Comparison of ENCODE assay signal across 12 cellular contexts in the genomic region with DNA sequence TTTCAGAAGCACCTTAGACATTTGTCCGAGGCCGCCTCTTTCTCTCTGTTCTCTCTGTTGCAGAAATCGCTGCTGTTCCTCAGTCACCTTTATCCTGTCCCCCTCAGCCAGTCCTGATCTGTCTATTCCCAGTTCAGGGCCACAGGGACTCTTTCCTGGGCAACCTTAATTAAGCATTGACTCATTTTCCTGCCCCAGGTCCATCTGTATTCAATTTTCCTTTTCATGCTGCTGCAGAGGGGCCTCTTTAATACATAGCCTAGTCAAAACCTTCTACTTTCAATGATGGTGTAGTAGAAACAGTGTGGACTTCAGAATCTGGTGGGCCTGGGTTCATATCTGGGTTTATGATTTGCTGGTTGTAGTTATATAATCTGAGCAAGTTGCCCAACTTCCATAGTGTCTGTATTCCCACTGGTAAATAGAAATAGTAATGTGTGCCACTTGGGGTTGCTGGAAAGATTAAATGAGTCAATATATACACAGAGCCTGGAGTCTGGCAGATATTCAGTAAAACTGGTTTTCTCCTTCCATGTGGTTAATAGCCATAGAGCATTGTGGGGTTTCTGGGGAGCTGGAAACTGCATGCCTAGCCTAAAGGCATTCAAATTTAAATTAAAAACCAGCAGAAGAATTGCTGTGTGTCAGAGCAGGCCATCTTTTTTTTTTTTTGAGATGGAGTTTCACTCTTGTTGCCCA. TPM values are rescaled to one million over a fixed set of nuclear protein-coding genes. Genes with fewer than 3 reads are reported as not detected.
A peak's percentile ranks its signal among the peaks of the same experiment; 100 is the strongest.
DNase-seq lines count a peak whose midpoint lies in the region; ATAC-seq and TF ChIP-seq lines count a peak whose summit lies in the region.
"Had no signal": no experiment of that assay in that cellular context is flagged by ENCODE, and none has a peak within 500 bp of the region (broad histone marks: within the 10 kb centered on the region; RNA-seq: fewer than 3 reads in every experiment).

No MANE protein-coding gene starts in this region.

- TF ChIP-seq CTCF in OCI-LY1 (IDR thresholded peaks at IDR 0.05; ENCODE audit: low read length) = no peak
- TF ChIP-seq CTCF in GM13977 (IDR thresholded peaks at IDR 0.05; ENCODE audit: extremely low read depth, insufficient read depth, missing control alignments) = no peak

- no peaks in the 10 kb centered on the region for H3K27me3 Mint-ChIP-seq in activated CD4-positive, alpha-beta T cell treated with anti-CD3 and anti-CD28 coated beads, Interleukin-2, amount 10 ng/mL, durations not matched to agents 24 days and 14 days

- peaks cover 4% of the 10 kb centered on the region for H3K36me3 ChIP-seq in OCI-LY1 (ENCODE audit: insufficient read depth, low read length)
- H3K36me3 ChIP-seq: sigmoid colon, transverse colon had no signal

- no peak overlapping the region for H2AFZ ChIP-seq in OCI-LY1 (ENCODE audit: low read length)

- peak overlapping the region; percentile 46; the same call in 1 of the 2 replicates for H3K9ac ChIP-seq in OCI-LY1 (ENCODE audit: low read length)

- H3K4me1 ChIP-seq in OCI-LY1 (ENCODE audit: insufficient read depth, low read length, severe bottlenecking) = peaks cover 95% of the 10 kb centered on the region

- H3K9me2 ChIP-seq in OCI-LY1 (ENCODE audit: low read depth, low read length) = no peaks in the 10 kb centered on the region

- peak overlapping the region; percentile 83 for H3K4me3 ChIP-seq in OCI-LY1 (ENCODE audit: low read depth, low read length, poor library complexity, severe bottlenecking)
- H3K4me3 ChIP-seq: sigmoid colon, transverse colon had no signal

- H3K79me2 ChIP-seq in OCI-LY1 (ENCODE audit: insufficient read depth, low read length) = peaks cover 34% of the 10 kb centered on the region

- H3K9me3 ChIP-seq in OCI-LY1 (ENCODE audit: low read length) = no peaks in the 10 kb centered on the region
- H3K9me3 ChIP-seq: sigmoid colon, transverse colon had no signal

- no peak for ATAC-seq in stimulated activated effector memory CD8-positive, alpha-beta T cell treated with anti-CD3 and anti-CD28 coated beads, Interleukin-12 subunit alpha, Interleukin-12 subunit beta, amount 100 ng/mL, for 72 hours
- ATAC-seq in HG03565 (IDR thresholded peaks at IDR 0.05; ENCODE audit: unreplicated experiment) = no peak
- ATAC-seq in HG02759 (IDR thresholded peaks at IDR 0.05; ENCODE audit: unreplicated experiment) = no peak

- no peaks in the 10 kb centered on the region; the same call in 1 of the 2 replicates for H3F3A ChIP-seq in OCI-LY1 (ENCODE audit: insufficient read depth, low read length)

- peaks cover 37% of the 10 kb centered on the region for H3K36me3 Mint-ChIP-seq in activated CD4-positive, alpha-beta T cell treated with anti-CD3 and anti-CD28 coated beads, Interleukin-2, amount 10 ng/mL, durations not matched to agents 24 days and 14 days (ENCODE audit: low read depth)
- peaks cover 24% of the 10 kb centered on the region for H3K36me3 Mint-ChIP-seq in stimulated activated effector memory CD8-positive, alpha-beta T cell treated with anti-CD3 and anti-CD28 coated beads, Interleukin-12 subunit alpha, Interleukin-12 subunit beta, amount 100 ng/mL, for 72 hours

- peak overlapping the region; percentile 23 for H3K27ac Mint-ChIP-seq in activated CD4-positive, alpha-beta T cell treated with anti-CD3 and anti-CD28 coated beads, Interleukin-2, amount 10 ng/mL, durations not matched to agents 24 days and 14 days
- peak overlapping the region; percentile 97 for H3K27ac Mint-ChIP-seq in stimulated activated effector memory CD8-positive, alpha-beta T cell treated with anti-CD3 and anti-CD28 coated beads, Interleukin-12 subunit alpha, Interleukin-12 subunit beta, amount 100 ng/mL, for 72 hours

- H3K4me1 Mint-ChIP-seq in activated CD4-positive, alpha-beta T cell treated with anti-CD3 and anti-CD28 coated beads, Interleukin-2, amount 10 ng/mL, durations not matched to agents 24 days and 14 days = peaks cover 81% of the 10 kb centered on the region
- peaks cover 84% of the 10 kb centered on the region for H3K4me1 Mint-ChIP-seq in stimulated activated effector memory CD8-positive, alpha-beta T cell treated with anti-CD3 and anti-CD28 coated beads, Interleukin-12 subunit alpha, Interleukin-12 subunit beta, amount 100 ng/mL, for 72 hours

- peak overlapping the region; percentile 65; the same call in 1 of the 2 replicates for H3K4me2 ChIP-seq in OCI-LY1 (ENCODE audit: low read length)

- H3K27ac ChIP-seq in OCI-LY1 (ENCODE audit: low read depth, low read length, poor library complexity, severe bottlenecking) = peak overlapping the region; percentile 88
- H3K27ac ChIP-seq: sigmoid colon had no signal

- H3K27me3 ChIP-seq in OCI-LY1 (ENCODE audit: insufficient read depth, low read length) = no peaks in the 10 kb centered on the region
- H3K27me3 ChIP-seq: sigmoid colon, transverse colon had no signal

- in situ Hi-C loops in T47D (cut with HindIII; ENCODE audit: low pct_unique_long_range_greater_than_20kb, low sequenced_read_pairs) = no loop called here
- in situ Hi-C loops in GM13977 (cut with MboI; ENCODE audit: low pct_unique_long_range_greater_than_20kb, low sequenced_read_pairs, unreplicated experiment) = loop anchor here (25.0 kb wide), 1 partner anchor 331 kb away; no protein-coding TSS in a partner anchor

- H3K9me3 Mint-ChIP-seq in activated CD4-positive, alpha-beta T cell treated with anti-CD3 and anti-CD28 coated beads, Interleukin-2, amount 10 ng/mL, durations not matched to agents 24 days and 14 days = no peaks in the 10 kb centered on the region
- H3K9me3 Mint-ChIP-seq in stimulated activated effector memory CD8-positive, alpha-beta T cell treated with anti-CD3 and anti-CD28 coated beads, Interleukin-12 subunit alpha, Interleukin-12 subunit beta, amount 100 ng/mL, for 72 hours = no peaks in the 10 kb centered on the region

- peak overlapping the region; percentile 91 for H3K4me3 Mint-ChIP-seq in activated CD4-positive, alpha-beta T cell treated with anti-CD3 and anti-CD28 coated beads, Interleukin-2, amount 10 ng/mL, durations not matched to agents 24 days and 14 days
- H3K4me3 Mint-ChIP-seq in stimulated activated effector memory CD8-positive, alpha-beta T cell treated with anti-CD3 and anti-CD28 coated beads, Interleukin-12 subunit alpha, Interleukin-12 subunit beta, amount 100 ng/mL, for 72 hours = peak overlapping the region; percentile 83

- intact Hi-C loops in activated CD4-positive, alpha-beta T cell treated with anti-CD3 and anti-CD28 coated beads, Interleukin-2, amount 10 ng/mL, durations not matched to agents 24 days and 14 days (cut with micrococcal nuclease) = no loop called here

- no peaks in the 10 kb centered on the region for H4K20me1 ChIP-seq in OCI-LY1 (ENCODE audit: insufficient read depth, low read length)

- DNase-seq in activated CD4-positive, alpha-beta T cell treated with anti-CD3 and anti-CD28 coated beads, Interleukin-2, amount 10 ng/mL, durations not matched to agents 24 days and 14 days = peak; percentile 33
- no peak for DNase-seq in activated CD4-positive, alpha-beta T cell treated with anti-CD3 and anti-CD28 coated beads for 1 hour
- peak; percentile 21 to 84 for DNase-seq in T47D (ENCODE audit: low read depth in 1 of 2, low spot score in 1 of 2)
- peak in 1 of 2 donors; percentile 28 for DNase-seq in stimulated activated effector memory CD8-positive, alpha-beta T cell treated with anti-CD3 and anti-CD28 coated beads, Interleukin-12 subunit alpha, Interleukin-12 subunit beta, amount 100 ng/mL, for 72 hours (ENCODE audit: low spot score in 2 of 2)
- DNase-seq in GM13977 (ENCODE audit: low spot score) = no peak
- DNase-seq: cerebellar nuclear complex, DND-41, sigmoid colon, transverse colon had no signal

RNA-seq across cellular contexts. Expression of a gene that starts 4.5 kb away (rescaled TPM):
- total RNA-seq in activated CD4-positive, alpha-beta T cell treated with anti-CD3 and anti-CD28 coated beads, Interleukin-2, amount 10 ng/mL, durations not matched to agents 24 days and 14 days = 55.6 and 56.6 TPM in 2 replicates

Comparison
In these comparisons a context has a peak if more than half of its experiments do, and no peak if none do; other contexts are left out.
1. DNase-seq: peak in activated CD4-positive, alpha-beta T cell treated with anti-CD3 and anti-CD28 coated beads, Interleukin-2, amount 10 ng/mL, durations not matched to agents 24 days and 14 days (single experiment) and T47D (2 of 2); none in activated CD4-positive, alpha-beta T cell treated with anti-CD3 and anti-CD28 coated beads for 1 hour (single experiment) and GM13977 (single experiment).